In the genomic region with DNA sequence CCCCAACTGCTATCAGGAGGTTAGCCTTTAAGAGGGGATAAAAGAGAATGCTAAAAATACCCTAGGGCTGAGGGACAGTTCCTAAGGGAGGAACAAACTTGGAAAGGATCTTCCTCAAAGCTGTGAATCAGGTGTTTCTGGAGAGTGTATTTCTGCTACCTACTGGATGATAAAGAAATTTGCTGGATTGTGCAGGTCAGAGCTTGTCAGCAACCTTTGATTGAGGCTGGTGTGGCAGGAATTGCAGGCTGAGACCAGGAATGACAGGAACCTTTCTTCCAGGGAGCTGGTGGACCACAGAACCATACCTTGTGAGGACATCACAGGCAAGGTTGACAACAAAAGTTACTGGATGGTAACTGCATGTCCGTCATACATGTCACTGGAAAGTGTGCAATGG, we compare ENCODE assay signal across 1 cellular context.
TF ChIP-seq lines count a peak whose summit lies in the region.

No MANE protein-coding gene starts in this region.

TF ChIP-seq in GM23338, 12 proteins besides CTCF, POLR2A, EP300 and RAD21 (continued from another document):
- TF ChIP-seq, protein P1, sequence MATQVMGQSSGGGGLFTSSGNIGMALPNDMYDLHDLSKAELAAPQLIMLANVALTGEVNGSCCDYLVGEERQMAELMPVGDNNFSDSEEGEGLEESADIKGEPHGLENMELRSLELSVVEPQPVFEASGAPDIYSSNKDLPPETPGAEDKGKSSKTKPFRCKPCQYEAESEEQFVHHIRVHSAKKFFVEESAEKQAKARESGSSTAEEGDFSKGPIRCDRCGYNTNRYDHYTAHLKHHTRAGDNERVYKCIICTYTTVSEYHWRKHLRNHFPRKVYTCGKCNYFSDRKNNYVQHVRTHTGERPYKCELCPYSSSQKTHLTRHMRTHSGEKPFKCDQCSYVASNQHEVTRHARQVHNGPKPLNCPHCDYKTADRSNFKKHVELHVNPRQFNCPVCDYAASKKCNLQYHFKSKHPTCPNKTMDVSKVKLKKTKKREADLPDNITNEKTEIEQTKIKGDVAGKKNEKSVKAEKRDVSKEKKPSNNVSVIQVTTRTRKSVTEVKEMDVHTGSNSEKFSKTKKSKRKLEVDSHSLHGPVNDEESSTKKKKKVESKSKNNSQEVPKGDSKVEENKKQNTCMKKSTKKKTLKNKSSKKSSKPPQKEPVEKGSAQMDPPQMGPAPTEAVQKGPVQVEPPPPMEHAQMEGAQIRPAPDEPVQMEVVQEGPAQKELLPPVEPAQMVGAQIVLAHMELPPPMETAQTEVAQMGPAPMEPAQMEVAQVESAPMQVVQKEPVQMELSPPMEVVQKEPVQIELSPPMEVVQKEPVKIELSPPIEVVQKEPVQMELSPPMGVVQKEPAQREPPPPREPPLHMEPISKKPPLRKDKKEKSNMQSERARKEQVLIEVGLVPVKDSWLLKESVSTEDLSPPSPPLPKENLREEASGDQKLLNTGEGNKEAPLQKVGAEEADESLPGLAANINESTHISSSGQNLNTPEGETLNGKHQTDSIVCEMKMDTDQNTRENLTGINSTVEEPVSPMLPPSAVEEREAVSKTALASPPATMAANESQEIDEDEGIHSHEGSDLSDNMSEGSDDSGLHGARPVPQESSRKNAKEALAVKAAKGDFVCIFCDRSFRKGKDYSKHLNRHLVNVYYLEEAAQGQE (IDR thresholded peaks at IDR 0.05; ENCODE audit: unreplicated experiment): no peak
- TF ChIP-seq ZNF114 (CRISPR knock-in tag; IDR thresholded peaks at IDR 0.05): no peak
- TF ChIP-seq, protein P2, sequence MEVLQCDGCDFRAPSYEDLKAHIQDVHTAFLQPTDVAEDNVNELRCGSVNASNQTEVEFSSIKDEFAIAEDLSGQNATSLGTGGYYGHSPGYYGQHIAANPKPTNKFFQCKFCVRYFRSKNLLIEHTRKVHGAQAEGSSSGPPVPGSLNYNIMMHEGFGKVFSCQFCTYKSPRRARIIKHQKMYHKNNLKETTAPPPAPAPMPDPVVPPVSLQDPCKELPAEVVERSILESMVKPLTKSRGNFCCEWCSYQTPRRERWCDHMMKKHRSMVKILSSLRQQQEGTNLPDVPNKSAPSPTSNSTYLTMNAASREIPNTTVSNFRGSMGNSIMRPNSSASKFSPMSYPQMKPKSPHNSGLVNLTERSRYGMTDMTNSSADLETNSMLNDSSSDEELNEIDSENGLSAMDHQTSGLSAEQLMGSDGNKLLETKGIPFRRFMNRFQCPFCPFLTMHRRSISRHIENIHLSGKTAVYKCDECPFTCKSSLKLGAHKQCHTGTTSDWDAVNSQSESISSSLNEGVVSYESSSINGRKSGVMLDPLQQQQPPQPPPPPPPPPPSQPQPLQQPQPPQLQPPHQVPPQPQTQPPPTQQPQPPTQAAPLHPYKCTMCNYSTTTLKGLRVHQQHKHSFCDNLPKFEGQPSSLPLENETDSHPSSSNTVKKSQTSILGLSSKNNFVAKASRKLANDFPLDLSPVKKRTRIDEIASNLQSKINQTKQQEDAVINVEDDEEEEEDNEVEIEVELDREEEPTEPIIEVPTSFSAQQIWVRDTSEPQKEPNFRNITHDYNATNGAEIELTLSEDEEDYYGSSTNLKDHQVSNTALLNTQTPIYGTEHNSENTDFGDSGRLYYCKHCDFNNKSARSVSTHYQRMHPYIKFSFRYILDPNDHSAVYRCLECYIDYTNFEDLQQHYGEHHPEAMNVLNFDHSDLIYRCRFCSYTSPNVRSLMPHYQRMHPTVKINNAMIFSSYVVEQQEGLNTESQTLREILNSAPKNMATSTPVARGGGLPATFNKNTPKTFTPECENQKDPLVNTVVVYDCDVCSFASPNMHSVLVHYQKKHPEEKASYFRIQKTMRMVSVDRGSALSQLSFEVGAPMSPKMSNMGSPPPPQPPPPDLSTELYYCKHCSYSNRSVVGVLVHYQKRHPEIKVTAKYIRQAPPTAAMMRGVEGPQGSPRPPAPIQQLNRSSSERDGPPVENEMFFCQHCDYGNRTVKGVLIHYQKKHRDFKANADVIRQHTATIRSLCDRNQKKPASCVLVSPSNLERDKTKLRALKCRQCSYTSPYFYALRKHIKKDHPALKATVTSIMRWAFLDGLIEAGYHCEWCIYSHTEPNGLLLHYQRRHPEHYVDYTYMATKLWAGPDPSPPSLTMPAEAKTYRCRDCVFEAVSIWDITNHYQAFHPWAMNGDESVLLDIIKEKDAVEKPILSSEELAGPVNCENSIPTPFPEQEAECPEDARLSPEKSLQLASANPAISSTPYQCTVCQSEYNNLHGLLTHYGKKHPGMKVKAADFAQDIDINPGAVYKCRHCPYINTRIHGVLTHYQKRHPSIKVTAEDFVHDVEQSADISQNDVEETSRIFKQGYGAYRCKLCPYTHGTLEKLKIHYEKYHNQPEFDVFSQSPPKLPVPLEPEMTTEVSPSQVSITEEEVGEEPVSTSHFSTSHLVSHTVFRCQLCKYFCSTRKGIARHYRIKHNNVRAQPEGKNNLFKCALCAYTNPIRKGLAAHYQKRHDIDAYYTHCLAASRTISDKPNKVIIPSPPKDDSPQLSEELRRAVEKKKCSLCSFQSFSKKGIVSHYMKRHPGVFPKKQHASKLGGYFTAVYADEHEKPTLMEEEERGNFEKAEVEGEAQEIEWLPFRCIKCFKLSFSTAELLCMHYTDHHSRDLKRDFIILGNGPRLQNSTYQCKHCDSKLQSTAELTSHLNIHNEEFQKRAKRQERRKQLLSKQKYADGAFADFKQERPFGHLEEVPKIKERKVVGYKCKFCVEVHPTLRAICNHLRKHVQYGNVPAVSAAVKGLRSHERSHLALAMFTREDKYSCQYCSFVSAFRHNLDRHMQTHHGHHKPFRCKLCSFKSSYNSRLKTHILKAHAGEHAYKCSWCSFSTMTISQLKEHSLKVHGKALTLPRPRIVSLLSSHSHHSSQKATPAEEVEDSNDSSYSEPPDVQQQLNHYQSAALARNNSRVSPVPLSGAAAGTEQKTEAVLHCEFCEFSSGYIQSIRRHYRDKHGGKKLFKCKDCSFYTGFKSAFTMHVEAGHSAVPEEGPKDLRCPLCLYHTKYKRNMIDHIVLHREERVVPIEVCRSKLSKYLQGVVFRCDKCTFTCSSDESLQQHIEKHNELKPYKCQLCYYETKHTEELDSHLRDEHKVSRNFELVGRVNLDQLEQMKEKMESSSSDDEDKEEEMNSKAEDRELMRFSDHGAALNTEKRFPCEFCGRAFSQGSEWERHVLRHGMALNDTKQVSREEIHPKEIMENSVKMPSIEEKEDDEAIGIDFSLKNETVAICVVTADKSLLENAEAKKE (CRISPR knock-in tag; IDR thresholded peaks at IDR 0.05): no peak
- TF ChIP-seq NANOG (IDR thresholded peaks at IDR 0.05; ENCODE audit: borderline replicate concordance): no peak
- no peak for TF ChIP-seq EZH2phosphoT487 (IDR thresholded peaks at IDR 0.05; ENCODE audit: unreplicated experiment)
